8 cellular contexts compared by ENCODE assay signal in the genomic region with DNA sequence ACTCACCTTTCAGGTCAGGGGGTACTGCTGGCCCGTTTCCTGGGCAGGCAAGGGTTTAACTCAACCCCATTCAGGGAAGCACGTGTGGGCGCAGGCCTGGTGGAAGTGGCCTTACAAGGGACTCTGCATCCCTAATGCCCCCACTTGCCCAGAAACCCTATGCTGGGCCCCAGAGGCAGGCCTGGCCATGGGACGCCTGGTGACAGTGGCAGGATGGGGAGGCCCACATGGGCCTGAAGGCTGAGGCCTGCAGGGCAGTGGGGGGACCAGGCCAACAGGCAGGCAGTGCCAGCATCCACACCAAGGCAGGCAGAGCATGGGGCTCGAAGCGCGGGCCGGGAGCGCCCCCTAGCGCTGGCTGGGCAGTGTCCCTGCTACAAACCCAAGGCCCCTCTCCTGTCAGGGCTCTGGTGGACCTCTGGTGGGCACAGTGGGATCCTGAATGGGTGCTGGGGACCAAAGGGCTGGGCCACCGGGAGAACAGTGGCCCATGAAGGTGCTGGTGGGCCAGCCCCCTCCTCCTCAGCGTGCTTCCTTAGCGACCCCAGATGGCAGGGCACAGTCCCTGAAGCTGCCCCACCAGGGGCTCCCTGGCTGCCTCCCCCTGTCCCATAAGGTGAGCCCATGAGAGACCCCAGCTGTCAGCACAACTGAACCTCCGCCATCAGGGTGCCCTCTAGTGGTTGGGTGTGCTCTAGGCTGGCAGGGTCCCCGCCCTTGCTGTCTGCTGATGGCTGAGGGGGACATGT. TPM values are rescaled to one million over a fixed set of nuclear protein-coding genes. Genes with fewer than 3 reads are reported as not detected.
DNase-seq lines count a peak whose midpoint lies in the region; ATAC-seq and TF ChIP-seq lines count a peak whose summit lies in the region.

No MANE protein-coding gene starts in this region.

- no peaks in the 10 kb centered on the region for H3K9me3 ChIP-seq in effector memory CD4-positive, alpha-beta T cell (ENCODE audit: control insufficient read depth, low read length)

- no peak overlapping the region for H3K27ac ChIP-seq in effector memory CD4-positive, alpha-beta T cell (ENCODE audit: insufficient read depth, low read length, poor library complexity, severe bottlenecking)

- H3K4me1 ChIP-seq in effector memory CD4-positive, alpha-beta T cell (ENCODE audit: control insufficient read depth, insufficient read depth, low read length, poor library complexity, severe bottlenecking) = no peaks in the 10 kb centered on the region

- H3K4me3 Mint-ChIP-seq in activated CD8-positive, alpha-beta T cell treated with anti-CD3 and anti-CD28 coated beads for 36 hours = no peak overlapping the region

- CTCF ChIA-PET in activated CD8-positive, alpha-beta T cell treated with anti-CD3 and anti-CD28 coated beads for 36 hours (lab: Charles Lee) = interaction anchor here (0.6 to 5.3 kb wide), 25 partner anchors 9 to 261 kb away, joined by 3 to 139 read pairs (median 4); no protein-coding TSS in a partner anchor

- H3K9me3 Mint-ChIP-seq in activated CD8-positive, alpha-beta T cell treated with anti-CD3 and anti-CD28 coated beads for 36 hours = no peaks in the 10 kb centered on the region

- peak; percentile 87 for DNase-seq in AG08395 (ENCODE audit: low spot score)
- peak; percentile 57 for DNase-seq in NCI-H69 (lab: John Stamatoyannopoulos, UW)
- peak; percentile 83 for DNase-seq in activated CD8-positive, alpha-beta T cell treated with anti-CD3 and anti-CD28 coated beads for 36 hours
- DNase-seq in effector memory CD4-positive, alpha-beta T cell = peak; percentile 20 to 28 (median 25)
- peak; percentile 87 for DNase-seq in medulla oblongata (ENCODE audit: extremely low spot score)
- DNase-seq in stimulated activated CD8-positive, alpha-beta memory T cell treated with anti-CD3 and anti-CD28 coated beads, Interleukin-15, amount 100 ng/mL, for 24 hours (ENCODE audit: low read depth) = peak; percentile 60

- peaks cover 15% of the 10 kb centered on the region for H3K36me3 ChIP-seq in effector memory CD4-positive, alpha-beta T cell (ENCODE audit: control insufficient read depth, insufficient read depth, low read length)

- TF ChIP-seq CTCF in activated CD8-positive, alpha-beta T cell treated with anti-CD3 and anti-CD28 coated beads for 36 hours (IDR thresholded peaks at IDR 0.05) = peak; percentile 98

- H3K4me1 Mint-ChIP-seq in activated CD8-positive, alpha-beta T cell treated with anti-CD3 and anti-CD28 coated beads for 36 hours (ENCODE audit: low read depth) = no peaks in the 10 kb centered on the region

- H3K27me3 ChIP-seq in effector memory CD4-positive, alpha-beta T cell (replicated peaks; ENCODE audit: control insufficient read depth, insufficient read depth, low read length, poor library complexity, severe bottlenecking) = no peaks in the 10 kb centered on the region

- intact Hi-C loops in activated CD8-positive, alpha-beta T cell treated with anti-CD3 and anti-CD28 coated beads for 36 hours (cut with micrococcal nuclease) = loop anchor here (1.0 kb wide), 1 partner anchor 63 kb away; no protein-coding TSS in a partner anchor

- no peak overlapping the region for H3K27ac Mint-ChIP-seq in activated CD8-positive, alpha-beta T cell treated with anti-CD3 and anti-CD28 coated beads for 36 hours

- POLR2A ChIA-PET in activated CD8-positive, alpha-beta T cell treated with anti-CD3 and anti-CD28 coated beads for 36 hours (lab: Charles Lee) = interaction anchor here (0.8 to 3.6 kb wide), 3 partner anchors 45 to 65 kb away, joined by 3 to 15 read pairs (median 9); no protein-coding TSS in a partner anchor

- H3K27me3 Mint-ChIP-seq in activated CD8-positive, alpha-beta T cell treated with anti-CD3 and anti-CD28 coated beads for 36 hours = no peaks in the 10 kb centered on the region

- no peak overlapping the region for H3K4me3 ChIP-seq in effector memory CD4-positive, alpha-beta T cell (ENCODE audit: insufficient read depth, low read depth, low read length, poor library complexity, severe bottlenecking)

- peaks cover 2% of the 10 kb centered on the region for H3K36me3 Mint-ChIP-seq in activated CD8-positive, alpha-beta T cell treated with anti-CD3 and anti-CD28 coated beads for 36 hours (ENCODE audit: low read depth)

- peak; percentile 64 for ATAC-seq in GM19351 (IDR thresholded peaks at IDR 0.05; ENCODE audit: unreplicated experiment)
- peak; percentile 95 for ATAC-seq in activated CD8-positive, alpha-beta T cell treated with anti-CD3 and anti-CD28 coated beads for 36 hours
- no peak for ATAC-seq in GM19397 (IDR thresholded peaks at IDR 0.05; ENCODE audit: unreplicated experiment)

RNA-seq across cellular contexts. Expression of a gene that starts 16.8 kb away (rescaled TPM):
- 1 to 10 TPM in 1 of 2 experiments, under 1 TPM in 1; 0.07 to 1.0 TPM for total RNA-seq in activated CD8-positive, alpha-beta T cell treated with anti-CD3 and anti-CD28 coated beads for 36 hours

RNA-seq across cellular contexts. Expression of a gene that starts 46.0 kb away (rescaled TPM):
- 10 to 100 TPM; 49.4 to 53.2 TPM for total RNA-seq in activated CD8-positive, alpha-beta T cell treated with anti-CD3 and anti-CD28 coated beads for 36 hours

Comparison
In these comparisons a context has a peak if more than half of its experiments do, and no peak if none do; other contexts are left out.
1. DNase-seq: peak in every context shown above with its lines; median percentile 87 in AG08395; 87 in medulla oblongata; 83 in activated CD8-positive, alpha-beta T cell treated with anti-CD3 and anti-CD28 coated beads for 36 hours; 60 in stimulated activated CD8-positive, alpha-beta memory T cell treated with anti-CD3 and anti-CD28 coated beads, Interleukin-15, amount 100 ng/mL, for 24 hours; 57 in NCI-H69; 25 in effector memory CD4-positive, alpha-beta T cell.